In the genomic region with DNA sequence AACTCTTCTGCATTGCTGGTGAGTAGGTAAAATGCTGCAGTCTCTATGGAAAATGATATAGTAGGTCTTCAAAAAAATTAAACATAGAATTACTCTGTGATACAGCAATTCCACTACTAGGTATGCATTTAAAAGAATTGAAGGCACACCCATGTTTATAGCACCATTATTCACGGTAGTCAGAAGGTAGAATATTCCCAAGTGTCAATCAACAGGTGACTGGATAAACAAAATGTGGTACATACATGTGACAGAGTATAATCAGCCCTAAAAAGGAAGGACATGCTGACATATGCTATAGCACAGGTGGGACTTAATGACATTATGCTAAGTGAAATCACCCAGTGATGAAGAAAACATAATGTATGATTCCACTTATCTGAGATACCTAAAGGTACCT, we compare ENCODE assay signal across 20 cellular contexts.
DNase-seq lines count a peak whose midpoint lies in the region; ATAC-seq and TF ChIP-seq lines count a peak whose summit lies in the region.
"Had no signal": no experiment of that assay in that cellular context is flagged by ENCODE, and none has a peak within 500 bp of the region (broad histone marks: within the 10 kb centered on the region; RNA-seq: fewer than 3 reads in every experiment).

No MANE protein-coding gene starts in this region.

- H3K27ac ChIP-seq in colonic mucosa: no peak overlapping the region
- H3K27ac ChIP-seq: A549; BLaER1 treated with 17β-estradiol and CSF1 and Interleukin-3, amounts not matched to agents 10 nM and 100 nM had no signal

- peak; percentile 30 for DNase-seq in NCI-H748 (lab: John Stamatoyannopoulos, UW; ENCODE audit: unreplicated experiment)
- no peak for DNase-seq in NCI-H748 treated with DMSO at 0.1 percent for 48 hours (lab: John Stamatoyannopoulos, UW)
- peak; percentile 18 for DNase-seq in NCI-H69 (lab: John Stamatoyannopoulos, UW)
- DNase-seq in mucosa of descending colon: no peak
- no peak for DNase-seq in colonic mucosa
- DNase-seq: 8988T; ACHN; AML-193; BE2C; CD4-positive, alpha-beta T cell; CD8-positive, alpha-beta memory T cell; DMS 273 treated with DMSO at 0.1 percent for 48 hours; DND-41; H9; HFFc6 had no signal

- H3K4me1 ChIP-seq in mucosa of descending colon (ENCODE audit: low read depth) (no peaks in the 10 kb centered on the region), colonic mucosa (no peaks in the 10 kb centered on the region)
- H3K4me1 ChIP-seq: A549 had no signal

- ATAC-seq in mucosa of descending colon (peak; percentile 76), GM21526 (IDR thresholded peaks at IDR 0.05; ENCODE audit: low FRiP score, unreplicated experiment) (no peak)
- ATAC-seq: A549, GM23338, HCT116 had no signal

- H3K36me3 ChIP-seq in mucosa of descending colon (ENCODE audit: low read depth) (no peaks in the 10 kb centered on the region), colonic mucosa (no peaks in the 10 kb centered on the region)
- H3K36me3 ChIP-seq: BE2C; BLaER1 treated with 17β-estradiol and CSF1 and Interleukin-3, amounts not matched to agents 10 nM and 100 nM had no signal

- TF ChIP-seq CTCF in mucosa of descending colon (IDR thresholded peaks at IDR 0.05) (no peak), colonic mucosa (IDR thresholded peaks at IDR 0.05) (no peak)

- H3K9me3 ChIP-seq in mucosa of descending colon (no peaks in the 10 kb centered on the region), colonic mucosa (no peaks in the 10 kb centered on the region)
- H3K9me3 ChIP-seq: A549; BE2C; BLaER1 treated with 17β-estradiol and CSF1 and Interleukin-3, amounts not matched to agents 10 nM and 100 nM had no signal

- H3K27me3 ChIP-seq in colonic mucosa: no peaks in the 10 kb centered on the region
- H3K27me3 ChIP-seq: BE2C; BLaER1 treated with 17β-estradiol and CSF1 and Interleukin-3, amounts not matched to agents 10 nM and 100 nM had no signal

- H3K9ac ChIP-seq in colonic mucosa (ENCODE audit: low read depth in 2 of 2, low read length in 2 of 2): no peak overlapping the region
- H3K9ac ChIP-seq: BLaER1 treated with 17β-estradiol and CSF1 and Interleukin-3, amounts not matched to agents 10 nM and 100 nM had no signal

- intact Hi-C loops in mucosa of descending colon (cut with DNase I, micrococcal nuclease) (no loop called here), colonic mucosa (cut with DNase I) (no loop called here)

- no peak overlapping the region for H3K4me3 ChIP-seq in mucosa of descending colon
- H3K4me3 ChIP-seq in colonic mucosa: no peak overlapping the region
- H3K4me3 ChIP-seq: A549; BLaER1 treated with 17β-estradiol and CSF1 and Interleukin-3, amounts not matched to agents 10 nM and 100 nM; GM23338 had no signal

Comparison
In these comparisons a context has a peak if more than half of its experiments do, and no peak if none do; other contexts are left out.
1. DNase-seq: peak in NCI-H748 (single experiment) and NCI-H69 (single experiment); none in NCI-H748 treated with DMSO at 0.1 percent for 48 hours (single experiment), mucosa of descending colon (0 of 3) and colonic mucosa (single experiment).